ENCODE assay signal across 12 cellular contexts in the genomic region with DNA sequence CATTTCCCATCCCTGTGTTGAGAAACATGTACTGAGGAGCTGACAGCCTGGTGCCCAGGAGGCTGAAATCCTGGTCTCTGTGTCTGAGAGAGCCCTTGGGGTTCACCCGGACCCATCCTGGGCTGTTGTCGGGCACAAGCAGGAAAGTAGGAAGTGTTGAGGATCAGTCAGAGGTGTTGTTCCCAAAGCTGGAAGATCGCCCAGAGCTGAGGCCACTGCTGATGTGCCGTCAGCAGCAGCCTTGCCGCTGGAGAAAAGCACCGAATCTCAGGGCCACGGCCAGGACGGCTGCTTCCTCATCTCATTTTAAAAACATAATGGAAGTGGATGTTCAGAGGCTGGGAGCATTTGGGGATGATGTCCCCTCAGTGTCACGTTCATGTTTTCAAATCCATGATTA.
"Had no signal": no experiment of that assay in that cellular context is flagged by ENCODE, and none has a peak within 500 bp of the region (broad histone marks: within the 10 kb centered on the region; RNA-seq: fewer than 3 reads in every experiment).

No MANE protein-coding gene starts in this region.

- H3K9me3 ChIP-seq: body of pancreas, transverse colon had no signal

- H3K4me3 Mint-ChIP-seq: activated B cell treated with CpG ODN at 0.5 μM for 24 hours; activated CD4-positive, alpha-beta memory T cell treated with anti-CD3 and anti-CD28 coated beads for 36 hours; activated naive CD8-positive, alpha-beta T cell treated with anti-CD3 and anti-CD28 coated beads for 36 hours; natural killer cell; stimulated activated naive CD8-positive, alpha-beta T cell treated with anti-CD3 and anti-CD28 coated beads, Interleukin-15, Interleukin-2, amounts not matched to agents 100 ng/mL and 50 ng/mL, for 24 hours; T-cell had no signal

- H3K4me1 Mint-ChIP-seq: activated B cell treated with CpG ODN at 0.5 μM for 24 hours; activated naive CD8-positive, alpha-beta T cell treated with anti-CD3 and anti-CD28 coated beads for 36 hours; natural killer cell; T-cell had no signal

- DNase-seq: activated B cell treated with CpG ODN at 0.5 μM for 24 hours; activated CD4-positive, alpha-beta memory T cell treated with anti-CD3 and anti-CD28 coated beads for 36 hours; activated CD4-positive, alpha-beta T cell treated with anti-CD3 and anti-CD28 coated beads for 4 hours; activated naive CD8-positive, alpha-beta T cell treated with anti-CD3 and anti-CD28 coated beads for 36 hours; activated T-cell treated with anti-CD3 and anti-CD28 coated beads for 4 hours; kidney glomerular epithelial cell; natural killer cell; T-cell; transverse colon had no signal

- H3K9me3 Mint-ChIP-seq: activated B cell treated with CpG ODN at 0.5 μM for 24 hours; activated CD4-positive, alpha-beta memory T cell treated with anti-CD3 and anti-CD28 coated beads for 36 hours; activated naive CD8-positive, alpha-beta T cell treated with anti-CD3 and anti-CD28 coated beads for 36 hours; natural killer cell; stimulated activated naive CD8-positive, alpha-beta T cell treated with anti-CD3 and anti-CD28 coated beads, Interleukin-15, Interleukin-2, amounts not matched to agents 100 ng/mL and 50 ng/mL, for 24 hours; T-cell had no signal

- H3K4me1 ChIP-seq: body of pancreas had no signal

- H3K27me3 Mint-ChIP-seq: activated B cell treated with CpG ODN at 0.5 μM for 24 hours; activated CD4-positive, alpha-beta memory T cell treated with anti-CD3 and anti-CD28 coated beads for 36 hours; activated naive CD8-positive, alpha-beta T cell treated with anti-CD3 and anti-CD28 coated beads for 36 hours; stimulated activated naive CD8-positive, alpha-beta T cell treated with anti-CD3 and anti-CD28 coated beads, Interleukin-15, Interleukin-2, amounts not matched to agents 100 ng/mL and 50 ng/mL, for 24 hours; T-cell had no signal

- H3K36me3 ChIP-seq: transverse colon had no signal

- H3K4me3 ChIP-seq: body of pancreas, coronary artery, transverse colon had no signal

- ATAC-seq: body of pancreas, natural killer cell, T-cell had no signal

- H3K27me3 ChIP-seq: body of pancreas, transverse colon had no signal

- H3K27ac ChIP-seq: body of pancreas, coronary artery, transverse colon had no signal

- H3K27ac Mint-ChIP-seq: activated B cell treated with CpG ODN at 0.5 μM for 24 hours; activated CD4-positive, alpha-beta memory T cell treated with anti-CD3 and anti-CD28 coated beads for 36 hours; activated naive CD8-positive, alpha-beta T cell treated with anti-CD3 and anti-CD28 coated beads for 36 hours; natural killer cell; stimulated activated naive CD8-positive, alpha-beta T cell treated with anti-CD3 and anti-CD28 coated beads, Interleukin-15, Interleukin-2, amounts not matched to agents 100 ng/mL and 50 ng/mL, for 24 hours; T-cell had no signal

- H3K36me3 Mint-ChIP-seq: activated CD4-positive, alpha-beta memory T cell treated with anti-CD3 and anti-CD28 coated beads for 36 hours; activated naive CD8-positive, alpha-beta T cell treated with anti-CD3 and anti-CD28 coated beads for 36 hours; natural killer cell; T-cell had no signal
